11 cellular contexts compared by ENCODE assay signal in genomic region chr18:8602040-8602439, GRCh38. TPM values are rescaled to one million over a fixed set of nuclear protein-coding genes. Genes with fewer than 3 reads are reported as not detected.
DNase-seq lines count a peak whose midpoint lies in the region; ATAC-seq and TF ChIP-seq lines count a peak whose summit lies in the region.
"Had no signal": no experiment of that assay in that cellular context is flagged by ENCODE, and none has a peak within 500 bp of the region (broad histone marks: within the 10 kb centered on the region; RNA-seq: fewer than 3 reads in every experiment).

No MANE protein-coding gene starts in this region.

- H3K4me1 Mint-ChIP-seq in endothelial cell (ENCODE audit: unreplicated experiment) = no peaks in the 10 kb centered on the region

- no peaks in the 10 kb centered on the region for H3K9me3 Mint-ChIP-seq in endothelial cell (ENCODE audit: unreplicated experiment)

- no peak for TF ChIP-seq CTCF in endothelial cell (IDR thresholded peaks at IDR 0.05; ENCODE audit: unreplicated experiment)

- no peak overlapping the region for H3K4me3 Mint-ChIP-seq in endothelial cell (ENCODE audit: unreplicated experiment)

- H3K27ac Mint-ChIP-seq in endothelial cell (ENCODE audit: unreplicated experiment) = peak overlapping the region; percentile 16
- H3K27ac Mint-ChIP-seq: T-helper 17 cell had no signal

- no peaks in the 10 kb centered on the region for H3K27me3 Mint-ChIP-seq in endothelial cell (ENCODE audit: unreplicated experiment)

- peak; percentile 10 for ATAC-seq in GM18873 (IDR thresholded peaks at IDR 0.05; ENCODE audit: low FRiP score, unreplicated experiment)
- ATAC-seq in GM21576 (IDR thresholded peaks at IDR 0.05; ENCODE audit: unreplicated experiment) = peak; percentile 21
- ATAC-seq in HG03103 (IDR thresholded peaks at IDR 0.05; ENCODE audit: low read depth, unreplicated experiment) = peak; percentile 15
- ATAC-seq: T-helper 17 cell had no signal

- DNase-seq in endothelial cell (ENCODE audit: low spot score) = no peak
- DNase-seq in retina = no peak
- DNase-seq in SK-N-DZ (ENCODE audit: low spot score) = no peak
- no peak for DNase-seq in dermis blood vessel endothelial cell
- no peak for DNase-seq in stimulated activated CD4-positive, alpha-beta T cell treated with anti-CD3 and anti-CD28 coated beads, Interleukin-4, amount 100 ng/mL, for 4 hours
- DNase-seq: activated CD8-positive, alpha-beta memory T cell treated with anti-CD3 and anti-CD28 coated beads, Interleukin-2, amount 50 U/mL, for 4 hours; NCI-H1436 treated with DMSO at 0.1 percent for 48 hours; T-helper 17 cell had no signal

- H3K36me3 Mint-ChIP-seq in endothelial cell (ENCODE audit: low read depth, unreplicated experiment) = no peaks in the 10 kb centered on the region

RNA-seq across cellular contexts. Expression of gene RAB12, which starts 7.2 kb away (rescaled TPM):
- total RNA-seq in endothelial cell (ENCODE audit: unreplicated experiment) (35.3 TPM), dermis blood vessel endothelial cell (72.8 and 75.4 TPM in 2 replicates)
- polyA plus RNA-seq in SK-N-DZ (2014; cell fraction: cytosol; rRNA removed) = 20.0 and 26.3 TPM in 2 replicates
- 40.8 and 42.2 TPM in 2 replicates for polyA plus RNA-seq in SK-N-DZ (2014; cell fraction: nucleus; rRNA removed)
